1 cellular context compared by ENCODE assay signal in the genomic region with DNA sequence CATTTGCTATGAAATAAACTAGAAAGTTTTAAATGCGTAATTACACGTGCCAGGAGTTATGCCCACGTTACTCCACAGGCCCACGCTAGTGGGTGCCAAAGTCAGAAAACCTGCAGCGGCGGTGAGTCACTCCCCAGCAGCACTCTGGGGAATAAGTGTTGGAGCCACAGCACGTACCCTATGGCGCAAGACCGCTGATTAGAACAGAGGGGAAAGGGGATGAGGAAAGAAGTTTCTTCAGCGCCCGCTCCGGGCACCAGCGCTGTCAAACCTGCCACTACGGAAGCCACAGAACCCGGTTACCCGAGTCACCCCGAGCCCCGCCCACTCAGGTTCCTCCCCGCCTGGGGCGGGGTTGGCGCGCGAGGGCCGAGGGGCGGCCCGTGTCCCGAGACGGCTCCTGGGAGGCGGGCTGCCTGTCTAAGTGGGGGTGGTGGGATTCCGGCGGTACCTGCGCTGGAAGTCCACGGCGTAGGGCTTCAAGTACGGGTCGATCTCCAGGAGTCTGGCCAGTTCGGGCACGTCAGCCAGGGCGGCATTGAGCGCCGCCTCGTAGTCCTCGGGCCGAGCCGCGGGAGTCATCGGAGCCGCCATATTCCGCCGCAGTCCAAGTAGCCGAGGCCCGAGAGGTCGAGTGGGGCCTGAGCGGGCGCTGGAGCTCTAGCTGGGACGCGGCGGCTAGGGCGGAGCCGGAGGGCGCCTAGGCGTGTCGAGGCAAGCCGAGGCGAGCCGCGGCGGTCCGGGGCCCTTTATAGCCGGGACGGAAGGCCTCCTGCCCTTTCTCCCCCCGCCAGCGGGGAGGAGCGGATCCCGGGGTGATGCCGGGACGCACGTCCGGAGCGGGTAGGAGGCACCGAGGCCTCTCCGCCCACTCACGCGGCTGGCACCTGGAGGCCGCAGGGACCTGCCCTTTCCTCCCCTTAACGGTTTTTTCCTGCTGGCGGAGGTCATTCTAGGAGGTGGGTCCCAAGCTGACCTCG.
A peak's percentile ranks its signal among the peaks of the same experiment; 100 is the strongest.
TF ChIP-seq lines count a peak whose summit lies in the region.

A gene (minus strand): TSS at position 722 of the 980 bp plus-strand sequence. CDS start 128 bp downstream, at position 594.

TF ChIP-seq in K562, 482 proteins besides CTCF, POLR2A, EP300 and RAD21 (continued from another document and continues in another):
- TF ChIP-seq, protein P1, sequence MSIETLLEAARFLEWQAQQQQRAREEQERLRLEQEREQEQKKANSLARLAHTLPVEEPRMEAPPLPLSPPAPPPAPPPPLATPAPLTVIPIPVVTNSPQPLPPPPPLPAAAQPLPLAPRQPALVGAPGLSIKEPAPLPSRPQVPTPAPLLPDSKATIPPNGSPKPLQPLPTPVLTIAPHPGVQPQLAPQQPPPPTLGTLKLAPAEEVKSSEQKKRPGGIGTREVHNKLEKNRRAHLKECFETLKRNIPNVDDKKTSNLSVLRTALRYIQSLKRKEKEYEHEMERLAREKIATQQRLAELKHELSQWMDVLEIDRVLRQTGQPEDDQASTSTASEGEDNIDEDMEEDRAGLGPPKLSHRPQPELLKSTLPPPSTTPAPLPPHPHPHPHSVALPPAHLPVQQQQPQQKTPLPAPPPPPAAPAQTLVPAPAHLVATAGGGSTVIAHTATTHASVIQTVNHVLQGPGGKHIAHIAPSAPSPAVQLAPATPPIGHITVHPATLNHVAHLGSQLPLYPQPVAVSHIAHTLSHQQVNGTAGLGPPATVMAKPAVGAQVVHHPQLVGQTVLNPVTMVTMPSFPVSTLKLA (conservative IDR thresholded peaks at IDR 0.05), result peak; percentile 69 to 81
- peak; percentile 51 for TF ChIP-seq U2AF1 (optimal IDR thresholded peaks at IDR 0.05; ENCODE audit: low read depth, low read length)
- peak; percentile 71 for TF ChIP-seq SP1 (CRISPR knock-in tag; IDR thresholded peaks at IDR 0.05)
- peak; percentile 96 for TF ChIP-seq POLR2G (IDR thresholded peaks at IDR 0.05; ENCODE audit: low read depth, low read length)
- peak; percentile 99 for TF ChIP-seq ZFX (CRISPR knock-in tag; IDR thresholded peaks at IDR 0.05)
- TF ChIP-seq, protein P2, sequence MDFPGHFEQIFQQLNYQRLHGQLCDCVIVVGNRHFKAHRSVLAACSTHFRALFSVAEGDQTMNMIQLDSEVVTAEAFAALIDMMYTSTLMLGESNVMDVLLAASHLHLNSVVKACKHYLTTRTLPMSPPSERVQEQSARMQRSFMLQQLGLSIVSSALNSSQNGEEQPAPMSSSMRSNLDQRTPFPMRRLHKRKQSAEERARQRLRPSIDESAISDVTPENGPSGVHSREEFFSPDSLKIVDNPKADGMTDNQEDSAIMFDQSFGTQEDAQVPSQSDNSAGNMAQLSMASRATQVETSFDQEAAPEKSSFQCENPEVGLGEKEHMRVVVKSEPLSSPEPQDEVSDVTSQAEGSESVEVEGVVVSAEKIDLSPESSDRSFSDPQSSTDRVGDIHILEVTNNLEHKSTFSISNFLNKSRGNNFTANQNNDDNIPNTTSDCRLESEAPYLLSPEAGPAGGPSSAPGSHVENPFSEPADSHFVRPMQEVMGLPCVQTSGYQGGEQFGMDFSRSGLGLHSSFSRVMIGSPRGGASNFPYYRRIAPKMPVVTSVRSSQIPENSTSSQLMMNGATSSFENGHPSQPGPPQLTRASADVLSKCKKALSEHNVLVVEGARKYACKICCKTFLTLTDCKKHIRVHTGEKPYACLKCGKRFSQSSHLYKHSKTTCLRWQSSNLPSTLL (IDR thresholded peaks at IDR 0.05), result no peak
- TF ChIP-seq NONO (IDR thresholded peaks at IDR 0.05; ENCODE audit: low read depth in 2 of 2, low read length in 1 of 2), result peak in 1 of 2 experiments; percentile 67; a peak in 2 of 4 replicates
- TF ChIP-seq SMARCE1 (IDR thresholded peaks at IDR 0.05), result peak; percentile 54; the same call in 1 of the 2 replicates
- TF ChIP-seq TCF7 (IDR thresholded peaks at IDR 0.05; ENCODE audit: borderline replicate concordance), result 0 out of 2 replicates have a peak, but pooled peaks have one; percentile 59
- peak; percentile 97 for TF ChIP-seq RBFOX2 (IDR thresholded peaks at IDR 0.05; ENCODE audit: low read depth, low read length)
- TF ChIP-seq, protein P3, sequence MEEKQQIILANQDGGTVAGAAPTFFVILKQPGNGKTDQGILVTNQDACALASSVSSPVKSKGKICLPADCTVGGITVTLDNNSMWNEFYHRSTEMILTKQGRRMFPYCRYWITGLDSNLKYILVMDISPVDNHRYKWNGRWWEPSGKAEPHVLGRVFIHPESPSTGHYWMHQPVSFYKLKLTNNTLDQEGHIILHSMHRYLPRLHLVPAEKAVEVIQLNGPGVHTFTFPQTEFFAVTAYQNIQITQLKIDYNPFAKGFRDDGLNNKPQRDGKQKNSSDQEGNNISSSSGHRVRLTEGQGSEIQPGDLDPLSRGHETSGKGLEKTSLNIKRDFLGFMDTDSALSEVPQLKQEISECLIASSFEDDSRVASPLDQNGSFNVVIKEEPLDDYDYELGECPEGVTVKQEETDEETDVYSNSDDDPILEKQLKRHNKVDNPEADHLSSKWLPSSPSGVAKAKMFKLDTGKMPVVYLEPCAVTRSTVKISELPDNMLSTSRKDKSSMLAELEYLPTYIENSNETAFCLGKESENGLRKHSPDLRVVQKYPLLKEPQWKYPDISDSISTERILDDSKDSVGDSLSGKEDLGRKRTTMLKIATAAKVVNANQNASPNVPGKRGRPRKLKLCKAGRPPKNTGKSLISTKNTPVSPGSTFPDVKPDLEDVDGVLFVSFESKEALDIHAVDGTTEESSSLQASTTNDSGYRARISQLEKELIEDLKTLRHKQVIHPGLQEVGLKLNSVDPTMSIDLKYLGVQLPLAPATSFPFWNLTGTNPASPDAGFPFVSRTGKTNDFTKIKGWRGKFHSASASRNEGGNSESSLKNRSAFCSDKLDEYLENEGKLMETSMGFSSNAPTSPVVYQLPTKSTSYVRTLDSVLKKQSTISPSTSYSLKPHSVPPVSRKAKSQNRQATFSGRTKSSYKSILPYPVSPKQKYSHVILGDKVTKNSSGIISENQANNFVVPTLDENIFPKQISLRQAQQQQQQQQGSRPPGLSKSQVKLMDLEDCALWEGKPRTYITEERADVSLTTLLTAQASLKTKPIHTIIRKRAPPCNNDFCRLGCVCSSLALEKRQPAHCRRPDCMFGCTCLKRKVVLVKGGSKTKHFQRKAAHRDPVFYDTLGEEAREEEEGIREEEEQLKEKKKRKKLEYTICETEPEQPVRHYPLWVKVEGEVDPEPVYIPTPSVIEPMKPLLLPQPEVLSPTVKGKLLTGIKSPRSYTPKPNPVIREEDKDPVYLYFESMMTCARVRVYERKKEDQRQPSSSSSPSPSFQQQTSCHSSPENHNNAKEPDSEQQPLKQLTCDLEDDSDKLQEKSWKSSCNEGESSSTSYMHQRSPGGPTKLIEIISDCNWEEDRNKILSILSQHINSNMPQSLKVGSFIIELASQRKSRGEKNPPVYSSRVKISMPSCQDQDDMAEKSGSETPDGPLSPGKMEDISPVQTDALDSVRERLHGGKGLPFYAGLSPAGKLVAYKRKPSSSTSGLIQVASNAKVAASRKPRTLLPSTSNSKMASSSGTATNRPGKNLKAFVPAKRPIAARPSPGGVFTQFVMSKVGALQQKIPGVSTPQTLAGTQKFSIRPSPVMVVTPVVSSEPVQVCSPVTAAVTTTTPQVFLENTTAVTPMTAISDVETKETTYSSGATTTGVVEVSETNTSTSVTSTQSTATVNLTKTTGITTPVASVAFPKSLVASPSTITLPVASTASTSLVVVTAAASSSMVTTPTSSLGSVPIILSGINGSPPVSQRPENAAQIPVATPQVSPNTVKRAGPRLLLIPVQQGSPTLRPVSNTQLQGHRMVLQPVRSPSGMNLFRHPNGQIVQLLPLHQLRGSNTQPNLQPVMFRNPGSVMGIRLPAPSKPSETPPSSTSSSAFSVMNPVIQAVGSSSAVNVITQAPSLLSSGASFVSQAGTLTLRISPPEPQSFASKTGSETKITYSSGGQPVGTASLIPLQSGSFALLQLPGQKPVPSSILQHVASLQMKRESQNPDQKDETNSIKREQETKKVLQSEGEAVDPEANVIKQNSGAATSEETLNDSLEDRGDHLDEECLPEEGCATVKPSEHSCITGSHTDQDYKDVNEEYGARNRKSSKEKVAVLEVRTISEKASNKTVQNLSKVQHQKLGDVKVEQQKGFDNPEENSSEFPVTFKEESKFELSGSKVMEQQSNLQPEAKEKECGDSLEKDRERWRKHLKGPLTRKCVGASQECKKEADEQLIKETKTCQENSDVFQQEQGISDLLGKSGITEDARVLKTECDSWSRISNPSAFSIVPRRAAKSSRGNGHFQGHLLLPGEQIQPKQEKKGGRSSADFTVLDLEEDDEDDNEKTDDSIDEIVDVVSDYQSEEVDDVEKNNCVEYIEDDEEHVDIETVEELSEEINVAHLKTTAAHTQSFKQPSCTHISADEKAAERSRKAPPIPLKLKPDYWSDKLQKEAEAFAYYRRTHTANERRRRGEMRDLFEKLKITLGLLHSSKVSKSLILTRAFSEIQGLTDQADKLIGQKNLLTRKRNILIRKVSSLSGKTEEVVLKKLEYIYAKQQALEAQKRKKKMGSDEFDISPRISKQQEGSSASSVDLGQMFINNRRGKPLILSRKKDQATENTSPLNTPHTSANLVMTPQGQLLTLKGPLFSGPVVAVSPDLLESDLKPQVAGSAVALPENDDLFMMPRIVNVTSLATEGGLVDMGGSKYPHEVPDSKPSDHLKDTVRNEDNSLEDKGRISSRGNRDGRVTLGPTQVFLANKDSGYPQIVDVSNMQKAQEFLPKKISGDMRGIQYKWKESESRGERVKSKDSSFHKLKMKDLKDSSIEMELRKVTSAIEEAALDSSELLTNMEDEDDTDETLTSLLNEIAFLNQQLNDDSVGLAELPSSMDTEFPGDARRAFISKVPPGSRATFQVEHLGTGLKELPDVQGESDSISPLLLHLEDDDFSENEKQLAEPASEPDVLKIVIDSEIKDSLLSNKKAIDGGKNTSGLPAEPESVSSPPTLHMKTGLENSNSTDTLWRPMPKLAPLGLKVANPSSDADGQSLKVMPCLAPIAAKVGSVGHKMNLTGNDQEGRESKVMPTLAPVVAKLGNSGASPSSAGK (IDR thresholded peaks at IDR 0.05), result peak; percentile 51
- peak; percentile 82 for TF ChIP-seq CCNT2 (IDR thresholded peaks at IDR 0.05; ENCODE audit: borderline replicate concordance, extremely low read depth, insufficient read length, low read depth, low read length)
- TF ChIP-seq, protein P4, sequence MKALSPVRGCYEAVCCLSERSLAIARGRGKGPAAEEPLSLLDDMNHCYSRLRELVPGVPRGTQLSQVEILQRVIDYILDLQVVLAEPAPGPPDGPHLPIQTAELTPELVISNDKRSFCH (CRISPR knock-in tag; IDR thresholded peaks at IDR 0.05), result no peak
- TF ChIP-seq, protein P4 (tag; IDR thresholded peaks at IDR 0.05), result peak; percentile 83
- TF ChIP-seq, protein P5, sequence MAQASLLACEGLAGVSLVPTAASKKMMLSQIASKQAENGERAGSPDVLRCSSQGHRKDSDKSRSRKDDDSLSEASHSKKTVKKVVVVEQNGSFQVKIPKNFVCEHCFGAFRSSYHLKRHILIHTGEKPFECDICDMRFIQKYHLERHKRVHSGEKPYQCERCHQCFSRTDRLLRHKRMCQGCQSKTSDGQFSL (CRISPR knock-in tag; IDR thresholded peaks at IDR 0.05), result 0 out of 2 replicates have a peak, but pooled peaks have one; percentile 34
- TF ChIP-seq, protein P5 (tag; IDR thresholded peaks at IDR 0.05), result no peak; a peak in 1 of 4 replicates
- TF ChIP-seq ARNT (IDR thresholded peaks at IDR 0.05), result no peak
- TF ChIP-seq, protein P6, sequence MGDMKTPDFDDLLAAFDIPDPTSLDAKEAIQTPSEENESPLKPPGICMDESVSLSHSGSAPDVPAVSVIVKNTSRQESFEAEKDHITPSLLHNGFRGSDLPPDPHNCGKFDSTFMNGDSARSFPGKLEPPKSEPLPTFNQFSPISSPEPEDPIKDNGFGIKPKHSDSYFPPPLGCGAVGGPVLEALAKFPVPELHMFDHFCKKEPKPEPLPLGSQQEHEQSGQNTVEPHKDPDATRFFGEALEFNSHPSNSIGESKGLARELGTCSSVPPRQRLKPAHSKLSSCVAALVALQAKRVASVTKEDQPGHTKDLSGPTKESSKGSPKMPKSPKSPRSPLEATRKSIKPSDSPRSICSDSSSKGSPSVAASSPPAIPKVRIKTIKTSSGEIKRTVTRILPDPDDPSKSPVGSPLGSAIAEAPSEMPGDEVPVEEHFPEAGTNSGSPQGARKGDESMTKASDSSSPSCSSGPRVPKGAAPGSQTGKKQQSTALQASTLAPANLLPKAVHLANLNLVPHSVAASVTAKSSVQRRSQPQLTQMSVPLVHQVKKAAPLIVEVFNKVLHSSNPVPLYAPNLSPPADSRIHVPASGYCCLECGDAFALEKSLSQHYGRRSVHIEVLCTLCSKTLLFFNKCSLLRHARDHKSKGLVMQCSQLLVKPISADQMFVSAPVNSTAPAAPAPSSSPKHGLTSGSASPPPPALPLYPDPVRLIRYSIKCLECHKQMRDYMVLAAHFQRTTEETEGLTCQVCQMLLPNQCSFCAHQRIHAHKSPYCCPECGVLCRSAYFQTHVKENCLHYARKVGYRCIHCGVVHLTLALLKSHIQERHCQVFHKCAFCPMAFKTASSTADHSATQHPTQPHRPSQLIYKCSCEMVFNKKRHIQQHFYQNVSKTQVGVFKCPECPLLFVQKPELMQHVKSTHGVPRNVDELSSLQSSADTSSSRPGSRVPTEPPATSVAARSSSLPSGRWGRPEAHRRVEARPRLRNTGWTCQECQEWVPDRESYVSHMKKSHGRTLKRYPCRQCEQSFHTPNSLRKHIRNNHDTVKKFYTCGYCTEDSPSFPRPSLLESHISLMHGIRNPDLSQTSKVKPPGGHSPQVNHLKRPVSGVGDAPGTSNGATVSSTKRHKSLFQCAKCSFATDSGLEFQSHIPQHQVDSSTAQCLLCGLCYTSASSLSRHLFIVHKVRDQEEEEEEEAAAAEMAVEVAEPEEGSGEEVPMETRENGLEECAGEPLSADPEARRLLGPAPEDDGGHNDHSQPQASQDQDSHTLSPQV (IDR thresholded peaks at IDR 0.05), result no peak
- no peak for TF ChIP-seq SMC3 (conservative IDR thresholded peaks at IDR 0.05; ENCODE audit: insufficient read depth, low read depth, low read length)
- peak; percentile 40; the same call in 1 of the 2 replicates for TF ChIP-seq JUN (IDR thresholded peaks at IDR 0.05; ENCODE audit: borderline replicate concordance, low read depth, low read length)
- no peak for TF ChIP-seq JUN (CRISPR knock-in tag; IDR thresholded peaks at IDR 0.05; ENCODE audit: borderline replicate concordance)
- TF ChIP-seq NR2C1 (IDR thresholded peaks at IDR 0.05), result no peak
- peak; percentile 62; the same call in 1 of the 2 replicates for TF ChIP-seq NR2C1 (tag; IDR thresholded peaks at IDR 0.05)
- 0 out of 2 replicates have a peak, but pooled peaks have one; percentile 67 for TF ChIP-seq KLF6 (CRISPR knock-in tag; IDR thresholded peaks at IDR 0.05; ENCODE audit: borderline replicate concordance)
- TF ChIP-seq SIN3A (IDR thresholded peaks at IDR 0.05; ENCODE audit: borderline replicate concordance in 2 of 2, control insufficient read depth in 1 of 2, low read depth in 2 of 2, low read length in 2 of 2), result peak; percentile 19 to 46; a peak in 1 of 4 replicates
- no peak for TF ChIP-seq KAT8 (IDR thresholded peaks at IDR 0.05; ENCODE audit: low read depth)
- peak; percentile 79; the same call in 1 of the 2 replicates for TF ChIP-seq CXXC5 (CRISPR knock-in tag; IDR thresholded peaks at IDR 0.05)
- TF ChIP-seq NFE2L1 (tag; IDR thresholded peaks at IDR 0.05; ENCODE audit: borderline replicate concordance, low read depth), result no peak
- no peak for TF ChIP-seq NFIX (CRISPR knock-in tag; IDR thresholded peaks at IDR 0.05; ENCODE audit: low read depth)
